17 cellular contexts compared by ENCODE assay signal in the genomic region with DNA sequence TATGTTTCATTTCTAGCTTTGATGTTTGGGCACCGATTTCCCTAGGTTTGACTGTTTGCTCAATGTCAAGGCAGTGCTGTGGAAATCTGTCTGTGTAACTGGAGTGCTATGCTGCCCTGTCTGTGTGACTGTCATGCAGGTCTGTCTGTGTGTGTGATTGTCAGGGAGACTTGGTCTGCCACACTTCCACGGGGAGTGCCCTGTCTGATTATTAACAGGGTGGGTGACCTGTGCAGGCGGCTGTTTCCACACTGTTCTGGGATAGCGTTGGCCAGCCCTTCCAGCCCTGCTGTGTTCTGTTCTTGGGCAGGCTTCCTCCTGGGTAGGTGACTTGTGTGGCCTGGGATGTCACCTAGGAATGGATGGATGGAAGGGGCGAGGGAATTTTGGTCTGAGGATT.
"Had no signal": no experiment of that assay in that cellular context is flagged by ENCODE, and none has a peak within 500 bp of the region (broad histone marks: within the 10 kb centered on the region; RNA-seq: fewer than 3 reads in every experiment).

No MANE protein-coding gene starts in this region.

- H3K4me3 ChIP-seq: ascending aorta, breast epithelium, mucosa of descending colon, transverse colon had no signal

- H3K36me3 ChIP-seq: ascending aorta, breast epithelium, transverse colon had no signal

- DNase-seq: activated CD4-positive, alpha-beta T cell treated with anti-CD3 and anti-CD28 coated beads, Interleukin-2, amount 50 U/mL, for 4 hours; activated gamma-delta T cell; effector CD8-positive, alpha-beta T cell; hippocampal formation; mammary epithelial cell; mucosa of descending colon; naive thymus-derived CD4-positive, alpha-beta T cell; stimulated activated CD4-positive, alpha-beta T cell treated with anti-CD3 and anti-CD28 coated beads, Interleukin-2, amount 100 ng/mL, for 24 hours; SW 1271; T-helper 2 cell; transverse colon had no signal

- H2AFZ ChIP-seq: parathyroid adenoma had no signal

- H3K4me1 ChIP-seq: breast epithelium, parathyroid adenoma, transverse colon had no signal

- H3K9me3 ChIP-seq: ascending aorta, breast epithelium, mucosa of descending colon, transverse colon had no signal

- ATAC-seq: esophagus mucosa; left lobe of liver; mucosa of descending colon; naive thymus-derived CD4-positive, alpha-beta T cell had no signal

- H3K9ac ChIP-seq: parathyroid adenoma had no signal

- H3K27me3 ChIP-seq: ascending aorta, breast epithelium, transverse colon had no signal

- H3K27ac ChIP-seq: parathyroid adenoma, transverse colon, VCaP had no signal
